Comparison of ENCODE assay signal across 9 cellular contexts in genomic region chr2:233854241-233854981, GRCh38. TPM values are rescaled to one million over a fixed set of nuclear protein-coding genes. Genes with fewer than 3 reads are reported as not detected.
DNase-seq lines count a peak whose midpoint lies in the region; ATAC-seq, FAIRE-seq and TF ChIP-seq lines count a peak whose summit lies in the region.
"Had no signal": no experiment of that assay in that cellular context is flagged by ENCODE, and none has a peak within 500 bp of the region (broad histone marks: within the 10 kb centered on the region; RNA-seq: fewer than 3 reads in every experiment).

Gene HJURP, minus strand, starts transcription at chr2:233854535. Its CDS starts 35 bp downstream, at chr2:233854500.

- peak; percentile 97 for FAIRE-seq in GM19239 (lab: Jason Lieb, UNC)
- FAIRE-seq: islet of Langerhans had no signal

- no peaks in the 10 kb centered on the region for H3K4me1 ChIP-seq in BE2C

- no peaks in the 10 kb centered on the region for H3K9me3 Mint-ChIP-seq in chondrocyte (ENCODE audit: low read depth)

- no peaks in the 10 kb centered on the region for H3K27me3 Mint-ChIP-seq in chondrocyte (ENCODE audit: low read depth)

- DNase-seq in BE2C (peak; percentile 96), GM19239 (ENCODE audit: insufficient read length, low spot score) (peak; percentile 97), NCI-H510A treated with DMSO at 0.1 percent for 48 hours (lab: John Stamatoyannopoulos, UW) (peak; percentile 96), chondrocyte (ENCODE audit: low spot score) (no peak), kidney tubule cell (ENCODE audit: low spot score) (peak; percentile 97)
- DNase-seq in activated CD4-positive, alpha-beta T cell treated with anti-CD3 and anti-CD28 coated beads for 1 hour = peak; percentile 75
- peak; percentile 63 to 92 (median 78) for DNase-seq in stimulated activated CD4-positive, alpha-beta T cell treated with anti-CD3 and anti-CD28 coated beads, Interleukin-1b, Interleukin-23, amount 100 ng/mL, for 24 hours (ENCODE audit: low read depth in 4 of 4, low spot score in 1 of 4)

- H3K27me3 ChIP-seq in BE2C = no peaks in the 10 kb centered on the region

- peak within 1 kb of the TSS; percentile 96 for H3K4me3 ChIP-seq in BE2C (ENCODE audit: low read depth, low read length)

- no peaks in the 10 kb centered on the region for H3K9me3 ChIP-seq in BE2C

- peaks cover 38% of the 10 kb centered on the region for H3K36me3 ChIP-seq in BE2C

- TF ChIP-seq CTCF in BE2C (IDR thresholded peaks at IDR 0.05; ENCODE audit: low read depth, low read length) (no peak), chondrocyte (IDR thresholded peaks at IDR 0.05) (no peak)

- peak within 1 kb of the TSS; percentile 99 for H3K4me3 Mint-ChIP-seq in chondrocyte (ENCODE audit: unreplicated experiment)

- peak; percentile 93 for ATAC-seq in HG03442 (IDR thresholded peaks at IDR 0.05; ENCODE audit: unreplicated experiment)

- no peaks in the 10 kb centered on the region for H3K36me3 Mint-ChIP-seq in chondrocyte (ENCODE audit: low read depth)

- peaks cover 34% of the 10 kb centered on the region for H3K4me1 Mint-ChIP-seq in chondrocyte (ENCODE audit: low read depth)

- H3K27ac Mint-ChIP-seq in chondrocyte (ENCODE audit: unreplicated experiment) = peak within 1 kb of the TSS; percentile 97

RNA-seq across cellular contexts. Expression of gene HJURP, which starts in this region (rescaled TPM):
- 17.4 TPM for polyA plus RNA-seq in BE2C (2012; ENCODE audit: insufficient read depth, insufficient read length, low read depth)
- 6.9 to 9.2 TPM (median 8.2 TPM) in 3 replicates for total RNA-seq in chondrocyte
